In genomic region chr3:144162042-144162441, GRCh38 we compare ENCODE assay signal across 1 cellular context.
TF ChIP-seq lines count a peak whose summit lies in the region.

No MANE protein-coding gene starts in this region.

TF ChIP-seq in HepG2, 621 proteins besides CTCF, POLR2A, EP300 and RAD21 (continued from another document and continues in another):
- TF ChIP-seq ZNF275 (CRISPR knock-in tag; IDR thresholded peaks at IDR 0.05; ENCODE audit: borderline replicate concordance) = no peak
- TF ChIP-seq HDAC1 (CRISPR knock-in tag; IDR thresholded peaks at IDR 0.05) = 0 out of 2 replicates have a peak, but pooled peaks have one; percentile 40
- no peak for TF ChIP-seq E2F5 (CRISPR knock-in tag; conservative IDR thresholded peaks at IDR 0.05)
- no peak for TF ChIP-seq ZNF350 (CRISPR knock-in tag; IDR thresholded peaks at IDR 0.05; ENCODE audit: borderline replicate concordance, low read depth)
- TF ChIP-seq KMT2A (CRISPR knock-in tag; IDR thresholded peaks at IDR 0.05) = no peak
- TF ChIP-seq ZNF549 (CRISPR knock-in tag; IDR thresholded peaks at IDR 0.05) = no peak
- TF ChIP-seq ONECUT2 (CRISPR knock-in tag; IDR thresholded peaks at IDR 0.05) = no peak
- TF ChIP-seq ZFP62 (CRISPR knock-in tag; IDR thresholded peaks at IDR 0.05) = no peak
- TF ChIP-seq ISL2 (CRISPR knock-in tag; IDR thresholded peaks at IDR 0.05) = peak; percentile 61; the same call in 1 of the 2 replicates
- no peak for TF ChIP-seq ZBTB34 (CRISPR knock-in tag; IDR thresholded peaks at IDR 0.05)
- TF ChIP-seq MAF1 (CRISPR knock-in tag; IDR thresholded peaks at IDR 0.05; ENCODE audit: borderline replicate concordance) = no peak
- TF ChIP-seq ZNF468 (CRISPR knock-in tag; IDR thresholded peaks at IDR 0.05) = no peak
- TF ChIP-seq GATAD1 (CRISPR knock-in tag; IDR thresholded peaks at IDR 0.05) = 0 out of 2 replicates have a peak, but pooled peaks have one; percentile 27
- no peak for TF ChIP-seq ZSCAN25 (CRISPR knock-in tag; IDR thresholded peaks at IDR 0.05)
- no peak for TF ChIP-seq TP53 (CRISPR knock-in tag; conservative IDR thresholded peaks at IDR 0.05)
- TF ChIP-seq ZNF790 (CRISPR knock-in tag; IDR thresholded peaks at IDR 0.05; ENCODE audit: borderline replicate concordance) = no peak
- TF ChIP-seq ZBTB14 (CRISPR knock-in tag; IDR thresholded peaks at IDR 0.05) = no peak
- no peak for TF ChIP-seq TRIM22 (IDR thresholded peaks at IDR 0.05)
- no peak for TF ChIP-seq PHB2 (IDR thresholded peaks at IDR 0.05; ENCODE audit: partially characterized antibody)
- TF ChIP-seq STAG1 (CRISPR knock-in tag; IDR thresholded peaks at IDR 0.05) = no peak
- TF ChIP-seq ZNF704 (CRISPR knock-in tag; IDR thresholded peaks at IDR 0.05; ENCODE audit: borderline replicate concordance) = no peak
- no peak for TF ChIP-seq MBNL3 (CRISPR knock-in tag; conservative IDR thresholded peaks at IDR 0.05)
- TF ChIP-seq ZSCAN29 (CRISPR knock-in tag; conservative IDR thresholded peaks at IDR 0.05) = peak; percentile 42; the same call in 1 of the 2 replicates
- TF ChIP-seq ZNF691 (CRISPR knock-in tag; IDR thresholded peaks at IDR 0.05; ENCODE audit: borderline replicate concordance, low read depth) = no peak
- TF ChIP-seq HMGXB4 (CRISPR knock-in tag; IDR thresholded peaks at IDR 0.05; ENCODE audit: borderline replicate concordance in 1 of 2, low read depth in 1 of 2) = no peak
- TF ChIP-seq SP2 (CRISPR knock-in tag; IDR thresholded peaks at IDR 0.05) = no peak
- TF ChIP-seq ZNF550 (CRISPR knock-in tag; IDR thresholded peaks at IDR 0.05; ENCODE audit: borderline replicate concordance) = no peak
- no peak for TF ChIP-seq HOXA9 (CRISPR knock-in tag; IDR thresholded peaks at IDR 0.05; ENCODE audit: borderline replicate concordance)
- peak; percentile 86 for TF ChIP-seq NFIC (IDR thresholded peaks at IDR 0.05; ENCODE audit: low read length)
- no peak for TF ChIP-seq ZXDC (CRISPR knock-in tag; IDR thresholded peaks at IDR 0.05)
- TF ChIP-seq SRY (CRISPR knock-in tag; IDR thresholded peaks at IDR 0.05) = no peak
- TF ChIP-seq CBX5 (CRISPR knock-in tag; IDR thresholded peaks at IDR 0.05; ENCODE audit: borderline replicate concordance) = no peak
- TF ChIP-seq MEIS1 (CRISPR knock-in tag; IDR thresholded peaks at IDR 0.05; ENCODE audit: borderline replicate concordance) = no peak
- TF ChIP-seq ZUFSP (CRISPR knock-in tag; IDR thresholded peaks at IDR 0.05; ENCODE audit: borderline replicate concordance) = no peak
- 0 out of 2 replicates have a peak, but pooled peaks have one; percentile 22 for TF ChIP-seq TBX2 (CRISPR knock-in tag; IDR thresholded peaks at IDR 0.05; ENCODE audit: borderline replicate concordance)
- TF ChIP-seq MED13 (CRISPR knock-in tag; IDR thresholded peaks at IDR 0.05) = no peak
- TF ChIP-seq FOXP1 (IDR thresholded peaks at IDR 0.05) = no peak; the same call in 1 of the 2 replicates
- TF ChIP-seq FOXP1 (CRISPR knock-in tag; IDR thresholded peaks at IDR 0.05) = peak; percentile 92
- no peak for TF ChIP-seq CREB1 (IDR thresholded peaks at IDR 0.05)
- 0 out of 2 replicates have a peak, but pooled peaks have one; percentile 14 for TF ChIP-seq CREB1 (CRISPR knock-in tag; IDR thresholded peaks at IDR 0.05)
- peak; percentile 99 for TF ChIP-seq FOXA3 (CRISPR knock-in tag; IDR thresholded peaks at IDR 0.05)
- TF ChIP-seq HNRNPLL (IDR thresholded peaks at IDR 0.05; ENCODE audit: low read depth, low read length, poor library complexity, severe bottlenecking) = no peak
- TF ChIP-seq HMGA1 (CRISPR knock-in tag; conservative IDR thresholded peaks at IDR 0.05) = no peak
- no peak for TF ChIP-seq ZNF136 (CRISPR knock-in tag; IDR thresholded peaks at IDR 0.05; ENCODE audit: low read depth)
- TF ChIP-seq ELF3 (CRISPR knock-in tag; IDR thresholded peaks at IDR 0.05) = 0 out of 2 replicates have a peak, but pooled peaks have one; percentile 21
- TF ChIP-seq SOX5 (CRISPR knock-in tag; IDR thresholded peaks at IDR 0.05; ENCODE audit: borderline replicate concordance) = peak; percentile 83; the same call in 1 of the 2 replicates
- TF ChIP-seq CBFB (CRISPR knock-in tag; IDR thresholded peaks at IDR 0.05) = no peak
- peak; percentile 93 for TF ChIP-seq ARID5B (CRISPR knock-in tag; IDR thresholded peaks at IDR 0.05)
- peak; percentile 85 for TF ChIP-seq GATAD2A (CRISPR knock-in tag; IDR thresholded peaks at IDR 0.05)
- TF ChIP-seq ZNF768 (CRISPR knock-in tag; IDR thresholded peaks at IDR 0.05) = no peak
